ENCODE assay signal across 25 cellular contexts in the genomic region with DNA sequence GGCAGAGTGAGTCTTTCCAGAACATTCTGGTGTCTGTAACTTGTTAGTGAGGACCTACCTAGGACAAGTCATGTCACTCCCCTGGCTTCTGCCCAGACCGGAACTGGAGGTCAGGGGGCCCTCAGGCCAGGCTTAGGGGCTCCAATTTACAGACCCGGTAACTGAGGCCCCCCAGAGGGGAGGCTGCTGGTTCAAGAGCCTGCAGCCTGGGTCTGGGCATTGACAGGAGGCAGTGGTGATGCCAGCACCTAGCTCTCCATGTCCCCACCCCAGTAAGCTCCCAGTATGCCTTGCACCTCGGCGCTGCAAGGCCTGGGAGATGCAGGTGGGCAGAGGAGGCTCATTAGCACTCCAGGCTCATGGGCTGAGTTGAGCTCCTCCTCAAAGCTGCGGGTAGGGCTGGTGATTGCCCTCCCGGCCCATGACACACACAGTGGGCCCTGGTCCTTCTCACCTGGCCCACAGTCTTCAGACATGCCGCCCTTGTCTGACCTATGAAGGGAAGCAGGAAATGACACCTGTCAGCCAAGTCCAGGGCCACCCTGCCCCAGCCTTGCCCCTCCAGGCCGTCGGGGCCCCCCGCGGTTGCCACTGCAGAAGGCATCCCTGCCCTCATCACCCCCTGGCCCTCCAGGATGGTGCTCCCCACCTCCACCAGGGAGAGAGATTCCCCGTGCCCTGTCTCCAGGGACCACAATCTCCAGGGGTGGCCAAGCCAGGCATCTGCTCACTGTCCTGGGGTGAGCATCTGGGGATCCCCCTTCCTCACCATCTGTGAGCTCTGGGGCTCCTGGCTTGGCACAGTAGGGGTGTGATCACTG.
"Had no signal": no experiment of that assay in that cellular context is flagged by ENCODE, and none has a peak within 500 bp of the region (broad histone marks: within the 10 kb centered on the region; RNA-seq: fewer than 3 reads in every experiment).

No MANE protein-coding gene starts in this region.

- H3K79me2 ChIP-seq: hepatocyte had no signal

- H3K27ac ChIP-seq: body of pancreas, coronary artery, gastroesophageal sphincter, hepatocyte, right lobe of liver, skin epidermis, tibial nerve, uterus had no signal

- ATAC-seq: activated CD8-positive, alpha-beta memory T cell treated with anti-CD3 and anti-CD28 coated beads, Interleukin-2, amount 10 ng/mL, durations not matched to agents 7 days and 5 days; activated CD8-positive, alpha-beta T cell treated with anti-CD3 and anti-CD28 coated beads, Interleukin-2, amount 10 ng/mL, durations not matched to agents 7 days and 5 days; body of pancreas; gastroesophageal sphincter; left ventricle myocardium superior; naive thymus-derived CD4-positive, alpha-beta T cell; SK-N-SH treated with all-trans-retinoic acid at 6 μM for 48 hours; stimulated activated naive B cell treated with anti-CD40 and anti-IgM and Interleukin-4, amounts not matched to agents 10 μg/mL and 1 μg/mL and 100 μg/mL, for 72 hours; T-helper 17 cell had no signal

- H3K27me3 ChIP-seq: body of pancreas, gastroesophageal sphincter, hepatocyte, right lobe of liver, tibial nerve, uterus had no signal

- H3K36me3 ChIP-seq: gastroesophageal sphincter, right lobe of liver, tibial nerve, uterus had no signal

- DNase-seq: activated CD4-positive, alpha-beta T cell treated with anti-CD3 and anti-CD28 coated beads, Interleukin-2, amount 50 U/mL, for 1 hour; activated CD8-positive, alpha-beta memory T cell treated with anti-CD3 and anti-CD28 coated beads, Interleukin-2, amount 10 ng/mL, durations not matched to agents 7 days and 5 days; activated CD8-positive, alpha-beta T cell treated with anti-CD3 and anti-CD28 coated beads, Interleukin-2, amount 10 ng/mL, durations not matched to agents 7 days and 5 days; activated naive CD4-positive, alpha-beta T cell treated with Interleukin-2 at 50 U/mL for 16 hours; activated T-cell treated with anti-CD3 and anti-CD28 coated beads, Interleukin-2, amount 50 U/mL, for 48 hours; anterior cingulate cortex; body of pancreas; cerebellar nuclear complex; islet precursor cell; left ventricle myocardium superior; midbrain; naive thymus-derived CD4-positive, alpha-beta T cell; occipital lobe; right lobe of liver; stimulated activated CD4-positive, alpha-beta T cell treated with anti-CD3 and anti-CD28 coated beads, Interleukin-4, amount 100 ng/mL, for 4 hours; stimulated activated CD8-positive, alpha-beta memory T cell treated with anti-CD3 and anti-CD28 coated beads, Interleukin-4, amount 100 ng/mL, for 48 hours; stimulated activated naive B cell treated with anti-CD40 and anti-IgM and Interleukin-4, amounts not matched to agents 10 μg/mL and 1 μg/mL and 100 μg/mL, for 72 hours; T-helper 17 cell; uterus had no signal

- H3K4me1 ChIP-seq: body of pancreas, gastroesophageal sphincter, right lobe of liver, tibial nerve, uterus had no signal

- H3K4me2 ChIP-seq: hepatocyte had no signal

- H3K4me3 ChIP-seq: body of pancreas, coronary artery, gastroesophageal sphincter, hepatocyte, right lobe of liver, skin epidermis, tibial nerve, uterus had no signal

- H3K9me3 ChIP-seq: body of pancreas, gastroesophageal sphincter, right lobe of liver, tibial nerve, uterus had no signal

- H2AFZ ChIP-seq: hepatocyte had no signal
